Comparison of ENCODE assay signal across 1 cellular context in genomic region chr1:60826320-60827094, GRCh38.
TF ChIP-seq lines count a peak whose summit lies in the region.

No MANE protein-coding gene starts in this region.

TF ChIP-seq in SK-N-SH, 30 proteins besides CTCF, POLR2A, EP300 and RAD21 (continued from another document):
- no peak for TF ChIP-seq USF2 (IDR thresholded peaks at IDR 0.05; ENCODE audit: borderline replicate concordance, low read depth, low read length)
- TF ChIP-seq TAF1 (IDR thresholded peaks at IDR 0.05; ENCODE audit: borderline replicate concordance, low read depth, low read length), result no peak
